In genomic region chr7:30206466-30206865, GRCh38 we compare ENCODE assay signal across 9 cellular contexts.
DNase-seq lines count a peak whose midpoint lies in the region; ATAC-seq and TF ChIP-seq lines count a peak whose summit lies in the region.
"Had no signal": no experiment of that assay in that cellular context is flagged by ENCODE, and none has a peak within 500 bp of the region (broad histone marks: within the 10 kb centered on the region; RNA-seq: fewer than 3 reads in every experiment).

No MANE protein-coding gene starts in this region.

- no peak for TF ChIP-seq CTCF in hepatocyte (IDR thresholded peaks at IDR 0.05; ENCODE audit: poor library complexity)

- no peaks in the 10 kb centered on the region for H3K9me3 ChIP-seq in hepatocyte (ENCODE audit: low read depth)

- no peaks in the 10 kb centered on the region for H4K20me1 ChIP-seq in hepatocyte (ENCODE audit: insufficient read depth, poor library complexity, severe bottlenecking)

- H2AFZ ChIP-seq in hepatocyte = no peak overlapping the region

- WGBS in hepatocyte (ENCODE audit: low lambda C conversion rate, missing lambda C conversion rate) = 85% methylated on average over 6 of the region's 6 CpGs

- DNase-seq in NCI-H2107 treated with DMSO at 0.1 percent for 48 hours (lab: John Stamatoyannopoulos, UW; ENCODE audit: unreplicated experiment) = peak; percentile 4
- no peak for DNase-seq in NCI-H2107 (lab: John Stamatoyannopoulos, UW)
- DNase-seq in SW480 (ENCODE audit: low spot score) = peak; percentile 88
- peak; percentile 60 for DNase-seq in glomerular visceral epithelial cell (ENCODE audit: extremely low spot score)
- no peak for DNase-seq in iPS-NIHi7 (ENCODE audit: extremely low spot score)
- no peak for DNase-seq in hepatocyte (ENCODE audit: low spot score)

- no peaks in the 10 kb centered on the region for H3K27me3 ChIP-seq in hepatocyte

- no peak overlapping the region for H3K27ac ChIP-seq in hepatocyte
- H3K27ac ChIP-seq: 22Rv1 had no signal

- H3K79me2 ChIP-seq in hepatocyte = no peaks in the 10 kb centered on the region

- no peaks in the 10 kb centered on the region for H3K4me1 ChIP-seq in hepatocyte (ENCODE audit: insufficient read depth)

- no peak overlapping the region for H3K4me3 ChIP-seq in hepatocyte

- H3K4me2 ChIP-seq in hepatocyte = no peak overlapping the region

- ATAC-seq in GM21528 (IDR thresholded peaks at IDR 0.05; ENCODE audit: low FRiP score, unreplicated experiment) = no peak
- no peak for ATAC-seq in HG02610 (IDR thresholded peaks at IDR 0.05; ENCODE audit: unreplicated experiment)

- H3K36me3 ChIP-seq in hepatocyte (replicated peaks; ENCODE audit: insufficient read depth, low read depth) = no peaks in the 10 kb centered on the region

- H3K9me2 ChIP-seq in hepatocyte (replicated peaks; ENCODE audit: insufficient read depth) = no peaks in the 10 kb centered on the region

Comparison
In these comparisons a context has a peak if more than half of its experiments do, and no peak if none do; other contexts are left out.
1. DNase-seq: peak in NCI-H2107 treated with DMSO at 0.1 percent for 48 hours (single experiment), SW480 (single experiment) and glomerular visceral epithelial cell (single experiment); none in NCI-H2107 (single experiment), iPS-NIHi7 (single experiment) and hepatocyte (single experiment).